ENCODE assay signal across 24 cellular contexts in genomic region chr16:22942812-22943211, GRCh38.
DNase-seq lines count a peak whose midpoint lies in the region; ATAC-seq, FAIRE-seq and TF ChIP-seq lines count a peak whose summit lies in the region.
"Had no signal": no experiment of that assay in that cellular context is flagged by ENCODE, and none has a peak within 500 bp of the region (broad histone marks: within the 10 kb centered on the region; RNA-seq: fewer than 3 reads in every experiment).

No MANE protein-coding gene starts in this region.

- peaks cover 24% of the 10 kb centered on the region for H3K27me3 Mint-ChIP-seq in T-helper 2 cell treated with Interferon-gamma antibody and Interleukin-4, amounts not matched to agents 5 μg/mL and 100 μg/mL, for 36 hours (ENCODE audit: low read depth)

- no peak overlapping the region for H4K8ac ChIP-seq in neuronal stem cell (ENCODE audit: low read depth, low read length)

- no peak overlapping the region for H3K4me2 ChIP-seq in K562 (ENCODE audit: insufficient read depth, low read length)
- H3K4me2 ChIP-seq in osteoblast (ENCODE audit: insufficient read depth, low read length) = no peak overlapping the region
- no peak overlapping the region for H3K4me2 ChIP-seq in neuronal stem cell (ENCODE audit: insufficient read depth, low read length, poor library complexity, severe bottlenecking)
- H3K4me2 ChIP-seq: BLaER1 had no signal

- H3K14ac ChIP-seq in neuronal stem cell (ENCODE audit: low read length) = no peak overlapping the region

- H3K4me1 ChIP-seq in HEK293 (ENCODE audit: control insufficient read depth, insufficient read depth, low read length) = peaks cover 6% of the 10 kb centered on the region; the same call in 1 of the 2 replicates
- peaks cover 0 to under 1% of the 10 kb centered on the region in 2 experiments; a peak in 1 of 5 replicates for H3K4me1 ChIP-seq in K562 (replicated peaks in 1 of 2; ENCODE audit: control insufficient read depth in 2 of 2, insufficient read depth in 2 of 2, low read length in 2 of 2)
- no peaks in the 10 kb centered on the region for H3K4me1 ChIP-seq in osteoblast (ENCODE audit: insufficient read depth, low read length)
- no peaks in the 10 kb centered on the region for H3K4me1 ChIP-seq in aorta (ENCODE audit: control insufficient read depth in 1 of 2, insufficient read depth in 2 of 2, low read length in 2 of 2)
- H3K4me1 ChIP-seq in neuronal stem cell (ENCODE audit: control insufficient read depth in 2 of 2, insufficient read depth in 1 of 2, low read depth in 1 of 2, low read length in 2 of 2) = peaks cover 0 to 2% of the 10 kb centered on the region in 2 donors
- H3K4me1 ChIP-seq: Caco-2 had no signal

- H3K4ac ChIP-seq in neuronal stem cell (ENCODE audit: low read length) = no peak overlapping the region

- no peaks in the 10 kb centered on the region for H3K4me1 Mint-ChIP-seq in T-helper 2 cell treated with Interferon-gamma antibody and Interleukin-4, amounts not matched to agents 5 μg/mL and 100 μg/mL, for 36 hours (ENCODE audit: low read depth)
- H3K4me1 Mint-ChIP-seq: CD4-positive, CD25-positive, alpha-beta regulatory T cell had no signal

- H2BK5ac ChIP-seq in neuronal stem cell (ENCODE audit: low read length) = no peak overlapping the region

- TF ChIP-seq POLR2A in K562 (conservative IDR thresholded peaks at IDR 0.05) = no peak

- H3K36me3 Mint-ChIP-seq in T-helper 2 cell treated with Interferon-gamma antibody and Interleukin-4, amounts not matched to agents 5 μg/mL and 100 μg/mL, for 36 hours (ENCODE audit: low read depth) = no peaks in the 10 kb centered on the region
- H3K36me3 Mint-ChIP-seq: CD4-positive, CD25-positive, alpha-beta regulatory T cell; CD8-positive, alpha-beta T cell had no signal

- H3K36me3 ChIP-seq in HEK293 (ENCODE audit: control insufficient read depth in 2 of 2, insufficient read depth in 1 of 2, low read length in 2 of 2) (no peaks in the 10 kb centered on the region), K562 (ENCODE audit: control insufficient read depth, insufficient read depth, low read length) (no peaks in the 10 kb centered on the region), osteoblast (ENCODE audit: insufficient read depth, low read length) (no peaks in the 10 kb centered on the region), aorta (ENCODE audit: control insufficient read depth in 1 of 2, insufficient read depth in 2 of 2, low read length in 1 of 2) (no peaks in the 10 kb centered on the region), neuronal stem cell (replicated peaks in 1 of 2; ENCODE audit: control insufficient read depth in 2 of 2, insufficient read depth in 2 of 2, low read length in 2 of 2) (no peaks in the 10 kb centered on the region)
- H3K36me3 ChIP-seq: BLaER1 had no signal

- H3K79me1 ChIP-seq in neuronal stem cell (ENCODE audit: low read depth, low read length) = no peaks in the 10 kb centered on the region

- no peaks in the 10 kb centered on the region for H3K9me3 Mint-ChIP-seq in T-helper 2 cell treated with Interferon-gamma antibody and Interleukin-4, amounts not matched to agents 5 μg/mL and 100 μg/mL, for 36 hours
- H3K9me3 Mint-ChIP-seq: CD4-positive, CD25-positive, alpha-beta regulatory T cell; CD8-positive, alpha-beta T cell had no signal

- intact Hi-C loops in K562 (cut with micrococcal nuclease) = no loop called here
- intact Hi-C loops in aorta (cut with DNase I) = loop anchor here in 1 of 2 donors (5.0 kb wide), 1 partner anchor 126 kb away; no protein-coding TSS in a partner anchor

- H2AK5ac ChIP-seq in neuronal stem cell (ENCODE audit: low read depth, low read length) = no peak overlapping the region

- POLR2A ChIA-PET in HEK293 (lab: Yijun Ruan, JAX) = no interaction called here
- POLR2A ChIA-PET in K562 (lab: Yijun Ruan, JAX) = no interaction called here

- no peak overlapping the region for H3K4me3 Mint-ChIP-seq in T-helper 2 cell treated with Interferon-gamma antibody and Interleukin-4, amounts not matched to agents 5 μg/mL and 100 μg/mL, for 36 hours
- H3K4me3 Mint-ChIP-seq: B cell; CD4-positive, CD25-positive, alpha-beta regulatory T cell; CD8-positive, alpha-beta T cell had no signal

- H3K27ac ChIP-seq in HEK293 (ENCODE audit: extremely low read depth, low read depth, low read length) = no peak overlapping the region
- no peak overlapping the region for H3K27ac ChIP-seq in K562 (ENCODE audit: extremely low read depth, low read depth, low read length)
- H3K27ac ChIP-seq in osteoblast (ENCODE audit: low read depth, low read length) = no peak overlapping the region
- no peak overlapping the region for H3K27ac ChIP-seq in aorta (ENCODE audit: low read depth in 1 of 2, low read length in 2 of 2)
- H3K27ac ChIP-seq in neuronal stem cell (replicated peaks; ENCODE audit: low read length) = no peak overlapping the region
- H3K27ac ChIP-seq: BLaER1, C4-2B, GM23248 had no signal

- no peaks in the 10 kb centered on the region for H3K79me2 ChIP-seq in K562 (ENCODE audit: control insufficient read depth, insufficient read depth, low read length)
- H3K79me2 ChIP-seq in osteoblast (ENCODE audit: insufficient read depth, low read length) = no peaks in the 10 kb centered on the region

- H3K4me3 ChIP-seq in HEK293 (ENCODE audit: low read depth, low read length) (no peak overlapping the region), K562 (no peak overlapping the region), osteoblast (ENCODE audit: insufficient read depth, low read length) (no peak overlapping the region), aorta (ENCODE audit: low read length in 2 of 2) (no peak overlapping the region), neuronal stem cell (ENCODE audit: low read length in 2 of 2) (no peak overlapping the region)
- H3K4me3 ChIP-seq: BLaER1, GM12878, GM23248 had no signal

- H2AFZ ChIP-seq in K562 (ENCODE audit: low read depth, low read length) = no peak overlapping the region
- H2AFZ ChIP-seq in osteoblast (ENCODE audit: low read length) = no peak overlapping the region
- no peak overlapping the region for H2AFZ ChIP-seq in neuronal stem cell (ENCODE audit: low read length)
- H2AFZ ChIP-seq: GM23248 had no signal

- no peak overlapping the region for H3K18ac ChIP-seq in neuronal stem cell (ENCODE audit: low read length)

- ATAC-seq in K562 = no peak
- peak; percentile 41 for ATAC-seq in omental fat pad (ENCODE audit: low FRiP score)
- ATAC-seq in aorta (ENCODE audit: low FRiP score) = no peak
- ATAC-seq: CD8-positive, alpha-beta T cell; GM12878 had no signal

- DNase-seq in MV-4-11 (lab: John Stamatoyannopoulos, UW) (peak; percentile 73), K562 (ENCODE audit: extremely low read depth in 1 of 4, low spot score in 3 of 4) (no peak), omental fat pad (ENCODE audit: low spot score) (no peak), osteoblast (ENCODE audit: insufficient read length, low spot score, missing footprints) (no peak), aorta (no peak), neuronal stem cell (ENCODE audit: low spot score) (no peak)
- no peak for DNase-seq in T-helper 2 cell treated with Interferon-gamma antibody and Interleukin-4, amounts not matched to agents 5 μg/mL and 100 μg/mL, for 36 hours (ENCODE audit: low spot score)
- DNase-seq: Caco-2; CD4-positive, CD25-positive, alpha-beta regulatory T cell; CD8-positive, alpha-beta T cell; DMS153; DND-41; GM23248; H7; HCEC 1CT had no signal

- 6% methylated on average over 1 of the region's 1 CpG for WGBS in K562 (ENCODE audit: insufficient coverage, low coverage, missing lambda C conversion rate)
- 77 to 84% methylated on average over 1 of the region's 1 CpG for WGBS in aorta, 2 donors
- no CpG with 5 or more reads among the region's 1 CpG for WGBS in neuronal stem cell (ENCODE audit: extremely low coverage in 2 of 2, insufficient read length in 2 of 2, insufficient replicate concordance in 1 of 2), 2 donors

- no peak overlapping the region for H2BK12ac ChIP-seq in neuronal stem cell (ENCODE audit: low read length)

- TF ChIP-seq CTCF in HEK293 (tag by site-specific recombination; IDR thresholded peaks at IDR 0.05) = no peak
- TF ChIP-seq CTCF in K562 (IDR thresholded peaks at IDR 0.05 in 2 of 3, conservative IDR thresholded peaks at IDR 0.05 in 1 of 3; ENCODE audit: insufficient read depth in 2 of 3, low read depth in 1 of 3, low read length in 3 of 3) = no peak
- TF ChIP-seq CTCF in omental fat pad (IDR thresholded peaks at IDR 0.05) = no peak
- no peak for TF ChIP-seq CTCF in osteoblast (IDR thresholded peaks at IDR 0.05; ENCODE audit: extremely low read depth, low read depth, low read length)

- no TSS peak for BruUV-seq in K562 (replicated peaks; lab: Mats Ljungman, UMichigan)

- H3K9me1 ChIP-seq in K562 (ENCODE audit: control insufficient read depth, insufficient read depth, low read length) = no peaks in the 10 kb centered on the region

- no peak for TF ChIP-seq RAD21 in K562 (CRISPR knock-in tag; conservative IDR thresholded peaks at IDR 0.05 in 1 of 2, IDR thresholded peaks at IDR 0.05 in 1 of 2)

- H3K9ac ChIP-seq in K562 (ENCODE audit: insufficient read depth in 1 of 2, low read depth in 2 of 2, low read length in 2 of 2) = no peak overlapping the region
- no peak overlapping the region for H3K9ac ChIP-seq in neuronal stem cell (ENCODE audit: low read depth, low read length, poor library complexity)
- H3K9ac ChIP-seq: BLaER1, GM23248 had no signal

- H3K23ac ChIP-seq in neuronal stem cell (ENCODE audit: low read depth, low read length, poor library complexity) = no peak overlapping the region

- no peak for FAIRE-seq in K562 (lab: Jason Lieb, UNC)
- FAIRE-seq: A204.1, G401.6, GM12878, GM19239, H1 had no signal

- H4K91ac ChIP-seq in neuronal stem cell (ENCODE audit: low read depth, low read length, poor library complexity) = no peak overlapping the region

- TF ChIP-seq EP300 in K562 (IDR thresholded peaks at IDR 0.05; ENCODE audit: low read length) = no peak

- no peak overlapping the region for H3K27ac Mint-ChIP-seq in T-helper 2 cell treated with Interferon-gamma antibody and Interleukin-4, amounts not matched to agents 5 μg/mL and 100 μg/mL, for 36 hours
- H3K27ac Mint-ChIP-seq: B cell; CD4-positive, CD25-positive, alpha-beta regulatory T cell; CD8-positive, alpha-beta T cell had no signal

- H2BK15ac ChIP-seq in neuronal stem cell (ENCODE audit: low read length) = no peak overlapping the region

- H3K27me3 ChIP-seq in K562 (ENCODE audit: control insufficient read depth in 2 of 2, insufficient read depth in 2 of 2, low read length in 2 of 2) = no peaks in the 10 kb centered on the region; a peak in 1 of 5 replicates
- H3K27me3 ChIP-seq in osteoblast (ENCODE audit: insufficient read depth, low read length) = peaks cover 3% of the 10 kb centered on the region
- H3K27me3 ChIP-seq in aorta (ENCODE audit: control insufficient read depth in 1 of 2, insufficient read depth in 2 of 2, low read length in 1 of 2) = peaks cover 0 to 1% of the 10 kb centered on the region in 2 donors
- no peaks in the 10 kb centered on the region for H3K27me3 ChIP-seq in neuronal stem cell (ENCODE audit: control insufficient read depth in 3 of 3, insufficient read depth in 3 of 3, low read depth in 1 of 3, low read length in 3 of 3)
- H3K27me3 ChIP-seq: BLaER1 had no signal

- CTCF ChIA-PET in HEK293 (lab: Yijun Ruan, JAX) (interaction anchor here (0.6 kb wide), 1 partner anchor 1325 kb away, joined by 4 read pairs; no protein-coding TSS in a partner anchor), K562 (lab: Yijun Ruan, JAX; ENCODE audit: low intra/inter-chr PET ratio) (no interaction called here)

- no peaks in the 10 kb centered on the region for H4K20me1 ChIP-seq in K562 (replicated peaks; ENCODE audit: control insufficient read depth, insufficient read depth, low read length)
- H4K20me1 ChIP-seq in osteoblast (ENCODE audit: insufficient read depth, low read length) = no peaks in the 10 kb centered on the region
- H4K20me1 ChIP-seq: BLaER1 had no signal

- in situ Hi-C loops in K562 (cut with MboI) = no loop called here

- no peak overlapping the region for H2BK120ac ChIP-seq in neuronal stem cell (ENCODE audit: low read depth, low read length)

- H3K9me3 ChIP-seq in HEK293 (ENCODE audit: control insufficient read depth, insufficient read depth, low read depth, low read length) (no peaks in the 10 kb centered on the region), K562 (replicated peaks; ENCODE audit: control insufficient read depth, insufficient read depth, low read depth, low read length) (no peaks in the 10 kb centered on the region), osteoblast (ENCODE audit: low read depth, low read length) (no peaks in the 10 kb centered on the region), aorta (ENCODE audit: control insufficient read depth, low read length) (no peaks in the 10 kb centered on the region), neuronal stem cell (replicated peaks in 1 of 2; ENCODE audit: control insufficient read depth in 2 of 2, insufficient read depth in 1 of 2, low read depth in 1 of 2, low read length in 2 of 2) (no peaks in the 10 kb centered on the region)
- H3K9me3 ChIP-seq: BLaER1, Caco-2 had no signal
